31 cellular contexts compared by ENCODE assay signal in the genomic region with DNA sequence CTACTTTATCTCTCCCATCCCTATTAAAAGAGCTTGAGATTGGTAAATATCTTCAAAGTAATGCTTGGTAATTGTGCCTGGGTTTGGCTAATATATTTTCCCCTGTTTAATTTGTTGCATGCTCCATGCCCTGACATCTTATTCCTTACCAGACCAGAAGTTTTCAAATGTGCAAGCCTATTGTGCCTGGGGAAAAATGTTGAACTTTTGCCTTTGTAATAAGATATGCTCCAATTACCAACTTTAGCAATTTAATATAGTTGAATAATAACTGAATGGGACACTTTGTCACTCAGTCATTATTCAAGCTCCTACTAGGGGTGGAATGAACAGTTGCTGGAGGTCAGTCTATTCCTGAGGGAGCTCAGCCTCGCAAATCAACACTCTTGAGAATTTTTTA.
"Had no signal": no experiment of that assay in that cellular context is flagged by ENCODE, and none has a peak within 500 bp of the region (broad histone marks: within the 10 kb centered on the region; RNA-seq: fewer than 3 reads in every experiment).

No MANE protein-coding gene starts in this region.

- H3K4me3 ChIP-seq: esophagus squamous epithelium, left ventricle myocardium inferior, lung, mucosa of descending colon, sigmoid colon, smooth muscle cell, stomach, suprapubic skin, tibial artery had no signal

- H3K4me2 ChIP-seq: smooth muscle cell had no signal

- H3K9me3 ChIP-seq: esophagus squamous epithelium, left ventricle myocardium inferior, mucosa of descending colon, sigmoid colon, stomach, suprapubic skin, tibial artery had no signal

- H3K36me3 ChIP-seq: esophagus squamous epithelium, left ventricle myocardium inferior, sigmoid colon, stomach, suprapubic skin, tibial artery had no signal

- DNase-seq: activated CD4-positive, alpha-beta memory T cell treated with anti-CD3 and anti-CD28 coated beads, Interleukin-2, amount 10 ng/mL, durations not matched to agents 7 days and 5 days; activated CD4-positive, alpha-beta T cell treated with anti-CD3 and anti-CD28 coated beads, Interleukin-2, amount 10 ng/mL, durations not matched to agents 24 days and 14 days; activated CD4-positive, CD25-positive, alpha-beta regulatory T cell treated with anti-CD3 and anti-CD28 coated beads, Interleukin-2, amount 50 U/mL, for 72 hours; activated CD8-positive, alpha-beta memory T cell treated with anti-CD3 and anti-CD28 coated beads, Interleukin-2, amount 50 U/mL, for 48 hours; activated gamma-delta T cell; activated naive CD4-positive, alpha-beta T cell treated with anti-CD3 and anti-CD28 coated beads, Interleukin-2, amount 10 ng/mL, durations not matched to agents 7 days and 5 days; activated naive CD8-positive, alpha-beta T cell treated with anti-CD3 and anti-CD28 coated beads, Interleukin-2, amount 10 ng/mL, durations not matched to agents 7 days and 5 days; activated T-cell treated with anti-CD3 and anti-CD28 coated beads, Interleukin-2, amount 50 U/mL, for 24 hours; amygdala; dermis blood vessel endothelial cell; effector CD4-positive, alpha-beta T cell; esophagus squamous epithelium; left ventricle myocardium inferior; mesendoderm; mucosa of descending colon; posterior cingulate gyrus; retina; sigmoid colon; stimulated activated CD4-positive, alpha-beta T cell treated with anti-CD3 and anti-CD28 coated beads, Interleukin-1b, Interleukin-23, amount 100 ng/mL, for 48 hours; stimulated activated CD4-positive, alpha-beta T cell treated with anti-CD3 and anti-CD28 coated beads, Interleukin-4, amount 100 ng/mL, for 4 hours; stimulated activated naive B cell treated with anti-CD40 and anti-IgM and Interleukin-4, amounts not matched to agents 10 μg/mL and 1 μg/mL and 100 μg/mL, for 72 hours; stomach; T-helper 2 cell; tibial artery had no signal

- ATAC-seq: mucosa of descending colon; stimulated activated naive B cell treated with anti-CD40 and anti-IgM and Interleukin-4, amounts not matched to agents 10 μg/mL and 1 μg/mL and 100 μg/mL, for 72 hours had no signal

- H3K27me3 ChIP-seq: esophagus squamous epithelium, sigmoid colon, stomach, suprapubic skin, tibial artery had no signal

- FAIRE-seq: bronchial epithelial cell, colon, frontal cortex had no signal

- H3K27ac ChIP-seq: epithelial cell of prostate, esophagus squamous epithelium, left ventricle myocardium inferior, sigmoid colon, stomach, suprapubic skin, tibial artery had no signal
